17 cellular contexts compared by ENCODE assay signal in the genomic region with DNA sequence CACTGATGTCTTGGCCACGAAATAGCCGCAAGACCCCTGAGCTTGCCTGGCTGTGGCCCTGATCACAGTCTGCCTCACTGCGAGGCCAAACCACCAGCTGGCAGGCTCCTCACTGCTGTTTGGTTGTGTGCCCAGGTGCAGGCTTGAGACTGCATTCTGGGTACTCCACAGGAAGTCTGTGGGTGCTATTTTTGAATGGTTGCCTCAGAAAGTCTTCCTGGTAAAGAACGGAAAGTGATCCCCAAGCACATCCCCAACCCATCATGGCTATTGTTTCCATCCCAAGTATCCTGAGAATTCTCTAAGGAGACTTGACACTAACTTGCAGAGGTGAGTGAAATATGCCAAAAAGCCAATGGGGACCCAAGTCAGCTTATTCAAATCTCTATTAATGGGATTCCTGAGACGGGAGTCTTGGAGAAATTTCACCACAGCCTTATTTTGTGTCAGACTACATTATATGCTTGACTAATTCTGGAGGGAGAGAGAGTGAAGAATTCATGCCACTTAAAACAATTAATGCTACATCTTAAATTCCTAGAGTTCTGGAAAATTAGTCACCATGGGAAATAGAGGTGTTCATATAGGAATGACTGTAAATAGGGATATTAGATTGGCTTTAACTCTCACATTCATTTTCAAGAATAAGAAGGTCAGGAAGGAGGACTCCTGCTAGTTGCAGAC.
DNase-seq lines count a peak whose midpoint lies in the region; ATAC-seq, FAIRE-seq and TF ChIP-seq lines count a peak whose summit lies in the region.
"Had no signal": no experiment of that assay in that cellular context is flagged by ENCODE, and none has a peak within 500 bp of the region (broad histone marks: within the 10 kb centered on the region; RNA-seq: fewer than 3 reads in every experiment).

No MANE protein-coding gene starts in this region.

- no peak overlapping the region for H4K8ac ChIP-seq in H9 (replicated peaks; ENCODE audit: insufficient read length, low read depth, low read length)

- H3K9ac ChIP-seq in astrocyte (ENCODE audit: low read length) (no peak overlapping the region), H9 (ENCODE audit: extremely low read depth, insufficient read length, low read length) (no peak overlapping the region)

- peaks cover 3% of the 10 kb centered on the region for H3K9me3 Mint-ChIP-seq in activated naive CD8-positive, alpha-beta T cell treated with anti-CD3 and anti-CD28 coated beads, Interleukin-2, amount 10 ng/mL, durations not matched to agents 7 days and 5 days
- peaks cover 6% of the 10 kb centered on the region for H3K9me3 Mint-ChIP-seq in activated naive CD8-positive, alpha-beta T cell treated with anti-CD3 and anti-CD28 coated beads for 36 hours
- peaks cover 8% of the 10 kb centered on the region for H3K9me3 Mint-ChIP-seq in astrocyte (ENCODE audit: unreplicated experiment)
- peaks cover 16 to 18% of the 10 kb centered on the region in 2 experiments; a peak in 4 of 5 replicates for H3K9me3 Mint-ChIP-seq in H9
- H3K9me3 Mint-ChIP-seq in immature natural killer cell: peaks cover 0 to 14% (median 8%) of the 10 kb centered on the region in 6 donors

- H4K20me1 ChIP-seq in astrocyte (ENCODE audit: insufficient read depth, low read length) (no peaks in the 10 kb centered on the region), H9 (ENCODE audit: control insufficient read depth, insufficient read depth, insufficient read length) (no peaks in the 10 kb centered on the region)

- H4K5ac ChIP-seq in H9 (ENCODE audit: insufficient read length, low read depth, low read length): no peak overlapping the region

- H3K79me2 ChIP-seq in astrocyte (ENCODE audit: insufficient read depth, low read length) (no peaks in the 10 kb centered on the region), H9 (ENCODE audit: insufficient read depth, low read length) (no peaks in the 10 kb centered on the region)

- no peak overlapping the region for H2BK20ac ChIP-seq in H9 (ENCODE audit: low read depth, low read length, poor library complexity, severe bottlenecking)

- H3K27ac ChIP-seq in astrocyte (ENCODE audit: low read depth, low read length): no peak overlapping the region
- no peak overlapping the region for H3K27ac ChIP-seq in H9 (ENCODE audit: insufficient read length, low read depth, low read length)

- POLR2A ChIA-PET in activated naive CD8-positive, alpha-beta T cell treated with anti-CD3 and anti-CD28 coated beads, Interleukin-2, amount 10 ng/mL, durations not matched to agents 7 days and 5 days (lab: Charles Lee): no interaction called here

- DNase-seq in activated naive CD8-positive, alpha-beta T cell treated with anti-CD3 and anti-CD28 coated beads, Interleukin-2, amount 10 ng/mL, durations not matched to agents 7 days and 5 days: no peak
- DNase-seq in activated naive CD8-positive, alpha-beta T cell treated with anti-CD3 and anti-CD28 coated beads for 36 hours: no peak
- DNase-seq in Jurkat, Clone E6-1 (ENCODE audit: low read depth, low spot score): peak; percentile 50
- DNase-seq in astrocyte (ENCODE audit: low read depth): peak; percentile 70
- DNase-seq in myocyte (ENCODE audit: low read depth): peak; percentile 49
- DNase-seq in H9: no peak
- no peak for DNase-seq in immature natural killer cell
- DNase-seq in effector CD4-positive, alpha-beta T cell: no peak
- DNase-seq: 8988T; CD8-positive, alpha-beta memory T cell; Kasumi-1; NCI-H187 treated with DMSO at 0.1 percent for 48 hours; NCI-H345; NCI-H526 treated with DMSO at 0.1 percent for 48 hours had no signal

- peaks cover 9% of the 10 kb centered on the region for H3K4me1 Mint-ChIP-seq in activated naive CD8-positive, alpha-beta T cell treated with anti-CD3 and anti-CD28 coated beads, Interleukin-2, amount 10 ng/mL, durations not matched to agents 7 days and 5 days
- no peaks in the 10 kb centered on the region for H3K4me1 Mint-ChIP-seq in activated naive CD8-positive, alpha-beta T cell treated with anti-CD3 and anti-CD28 coated beads for 36 hours
- H3K4me1 Mint-ChIP-seq in astrocyte (ENCODE audit: low read depth, unreplicated experiment) (no peaks in the 10 kb centered on the region), H9 (no peaks in the 10 kb centered on the region; a peak in 1 of 4 replicates), immature natural killer cell (no peaks in the 10 kb centered on the region)
- H3K4me1 Mint-ChIP-seq: CD8-positive, alpha-beta memory T cell had no signal

- H3K79me1 ChIP-seq in H9 (ENCODE audit: insufficient read depth, low read depth, low read length, poor library complexity, severe bottlenecking): no peaks in the 10 kb centered on the region

- H2BK120ac ChIP-seq in H9 (ENCODE audit: low read depth, low read length, poor library complexity, severe bottlenecking): no peak overlapping the region

- H3K27me3 ChIP-seq in astrocyte (ENCODE audit: insufficient read depth, low read length) (no peaks in the 10 kb centered on the region), H9 (ENCODE audit: insufficient read depth, low read length) (no peaks in the 10 kb centered on the region)

- peaks cover 4% of the 10 kb centered on the region for H3K27me3 Mint-ChIP-seq in activated naive CD8-positive, alpha-beta T cell treated with anti-CD3 and anti-CD28 coated beads, Interleukin-2, amount 10 ng/mL, durations not matched to agents 7 days and 5 days
- H3K27me3 Mint-ChIP-seq in activated naive CD8-positive, alpha-beta T cell treated with anti-CD3 and anti-CD28 coated beads for 36 hours: peaks cover 13% of the 10 kb centered on the region
- H3K27me3 Mint-ChIP-seq in astrocyte (ENCODE audit: low read depth, unreplicated experiment): peaks cover 8% of the 10 kb centered on the region
- peaks cover 3% of the 10 kb centered on the region for H3K27me3 Mint-ChIP-seq in H9 (ENCODE audit: low read depth)
- H3K27me3 Mint-ChIP-seq in immature natural killer cell (ENCODE audit: low read depth in 3 of 3): peaks cover 4 to 15% (median 6%) of the 10 kb centered on the region in 3 donors

- no peak overlapping the region for H2BK15ac ChIP-seq in H9 (ENCODE audit: low read depth, low read length)

- H3K36me3 ChIP-seq in astrocyte (ENCODE audit: insufficient read depth, low read length): no peaks in the 10 kb centered on the region

- no peaks in the 10 kb centered on the region for H3K36me3 Mint-ChIP-seq in activated naive CD8-positive, alpha-beta T cell treated with anti-CD3 and anti-CD28 coated beads, Interleukin-2, amount 10 ng/mL, durations not matched to agents 7 days and 5 days
- no peaks in the 10 kb centered on the region for H3K36me3 Mint-ChIP-seq in activated naive CD8-positive, alpha-beta T cell treated with anti-CD3 and anti-CD28 coated beads for 36 hours
- H3K36me3 Mint-ChIP-seq in astrocyte (ENCODE audit: low read depth, unreplicated experiment) (no peaks in the 10 kb centered on the region), H9 (ENCODE audit: insufficient read depth in 1 of 3, low read depth in 3 of 3) (no peaks in the 10 kb centered on the region; a peak in 1 of 7 replicates), immature natural killer cell (peaks cover 0 to 4% (median 0%) of the 10 kb centered on the region in 3 donors)

- H3K27ac Mint-ChIP-seq in activated naive CD8-positive, alpha-beta T cell treated with anti-CD3 and anti-CD28 coated beads, Interleukin-2, amount 10 ng/mL, durations not matched to agents 7 days and 5 days: no peak overlapping the region
- H3K27ac Mint-ChIP-seq in activated naive CD8-positive, alpha-beta T cell treated with anti-CD3 and anti-CD28 coated beads for 36 hours: no peak overlapping the region
- H3K27ac Mint-ChIP-seq in astrocyte (ENCODE audit: unreplicated experiment): no peak overlapping the region
- no peak overlapping the region; a peak in 1 of 7 replicates for H3K27ac Mint-ChIP-seq in H9
- H3K27ac Mint-ChIP-seq in immature natural killer cell: no peak overlapping the region
- H3K27ac Mint-ChIP-seq: CD8-positive, alpha-beta memory T cell had no signal

- H3K4me1 ChIP-seq in astrocyte (ENCODE audit: insufficient read depth, low read length): no peaks in the 10 kb centered on the region
- H3K4me1 ChIP-seq in H9 (ENCODE audit: insufficient read depth, low read length): no peaks in the 10 kb centered on the region

- H3K56ac ChIP-seq in H9 (ENCODE audit: insufficient read length, low read depth, low read length): no peak overlapping the region

- no peak overlapping the region for H2AFZ ChIP-seq in astrocyte (ENCODE audit: low read depth, low read length)
- H2AFZ ChIP-seq in H9 (ENCODE audit: low read length): no peak overlapping the region

- TF ChIP-seq CTCF in astrocyte (IDR thresholded peaks at IDR 0.05; ENCODE audit: insufficient read depth, low read depth, low read length) (no peak), H9 (conservative IDR thresholded peaks at IDR 0.05) (no peak)

- ATAC-seq in activated naive CD8-positive, alpha-beta T cell treated with anti-CD3 and anti-CD28 coated beads, Interleukin-2, amount 10 ng/mL, durations not matched to agents 7 days and 5 days (ENCODE audit: low read depth): no peak
- ATAC-seq: HepG2 had no signal

- no peak for FAIRE-seq in astrocyte (lab: Jason Lieb, UNC)
- FAIRE-seq: H1, HepG2, RCC 7860 had no signal

- no peak overlapping the region for H3T11ph ChIP-seq in H9 (ENCODE audit: low read length)

- no peak overlapping the region for H2BK5ac ChIP-seq in H9 (ENCODE audit: insufficient read length, low read length)

- H3K4ac ChIP-seq in H9 (ENCODE audit: low read depth, low read length): no peak overlapping the region

- H3K9me3 ChIP-seq in astrocyte (ENCODE audit: insufficient read depth, low read depth, low read length) (no peaks in the 10 kb centered on the region), H9 (ENCODE audit: control insufficient read depth, low read depth, low read length) (no peaks in the 10 kb centered on the region)

- H3K4me2 ChIP-seq in astrocyte (ENCODE audit: low read length) (no peak overlapping the region), H9 (ENCODE audit: insufficient read depth, insufficient read length, low read length) (no peak overlapping the region)

- no peak overlapping the region for H2BK12ac ChIP-seq in H9 (ENCODE audit: insufficient read length, low read depth, low read length)

- no peak overlapping the region for H4K91ac ChIP-seq in H9 (ENCODE audit: insufficient read length, low read depth, low read length)

- no CpG with 5 or more reads among the region's 5 CpGs for WGBS in H9 (ENCODE audit: extremely low coverage, insufficient read length, low lambda C conversion rate)

- no peak overlapping the region for H3K18ac ChIP-seq in H9 (ENCODE audit: insufficient read length, low read depth, low read length)

- H3K23me2 ChIP-seq in H9 (ENCODE audit: insufficient read length, low read depth, low read length, poor library complexity, severe bottlenecking): no peaks in the 10 kb centered on the region

- peak overlapping the region; percentile 10 for H3K4me3 Mint-ChIP-seq in activated naive CD8-positive, alpha-beta T cell treated with anti-CD3 and anti-CD28 coated beads, Interleukin-2, amount 10 ng/mL, durations not matched to agents 7 days and 5 days
- no peak overlapping the region for H3K4me3 Mint-ChIP-seq in activated naive CD8-positive, alpha-beta T cell treated with anti-CD3 and anti-CD28 coated beads for 36 hours
- no peak overlapping the region for H3K4me3 Mint-ChIP-seq in astrocyte (ENCODE audit: unreplicated experiment)
- H3K4me3 Mint-ChIP-seq in H9: no peak overlapping the region
- H3K4me3 Mint-ChIP-seq in immature natural killer cell: no peak overlapping the region
- H3K4me3 Mint-ChIP-seq: CD8-positive, alpha-beta memory T cell had no signal

- H3K14ac ChIP-seq in H9 (ENCODE audit: insufficient read depth, low read length): no peak overlapping the region

- no peak overlapping the region for H3K23ac ChIP-seq in H9 (ENCODE audit: insufficient read length, low read depth, low read length)

- no peak overlapping the region for H2AK5ac ChIP-seq in H9 (ENCODE audit: insufficient read length, low read length)

- H3K4me3 ChIP-seq in Jurkat, Clone E6-1 (ENCODE audit: low read length): no peak overlapping the region
- no peak overlapping the region for H3K4me3 ChIP-seq in astrocyte (ENCODE audit: insufficient read depth, low read depth, low read length)

Comparison
In these comparisons a context has a peak if more than half of its experiments do, and no peak if none do; other contexts are left out.
1. DNase-seq: peak in Jurkat, Clone E6-1 (single experiment), astrocyte (single experiment) and myocyte (single experiment); none in activated naive CD8-positive, alpha-beta T cell treated with anti-CD3 and anti-CD28 coated beads, Interleukin-2, amount 10 ng/mL, durations not matched to agents 7 days and 5 days (single experiment), activated naive CD8-positive, alpha-beta T cell treated with anti-CD3 and anti-CD28 coated beads for 36 hours (single experiment), H9 (single experiment), immature natural killer cell (0 of 3) and effector CD4-positive, alpha-beta T cell (single experiment).